ENCODE assay signal across 14 cellular contexts in genomic region chr1:24702511-24703293, GRCh38. TPM values are rescaled to one million over a fixed set of nuclear protein-coding genes. Genes with fewer than 3 reads are reported as not detected.
DNase-seq lines count a peak whose midpoint lies in the region; ATAC-seq, FAIRE-seq and TF ChIP-seq lines count a peak whose summit lies in the region.
"Had no signal": no experiment of that assay in that cellular context is flagged by ENCODE, and none has a peak within 500 bp of the region (broad histone marks: within the 10 kb centered on the region; RNA-seq: fewer than 3 reads in every experiment).

No MANE protein-coding gene starts in this region.

- H3K27ac ChIP-seq in heart left ventricle (peak overlapping the region in 3 of 12 donors; percentile 5 to 22 (median 17)), thyroid gland (no peak overlapping the region)
- H3K27ac ChIP-seq: cardiac muscle cell, esophagus muscularis mucosa had no signal

- H3K27me3 ChIP-seq in heart left ventricle, result no peaks in the 10 kb centered on the region
- no peaks in the 10 kb centered on the region for H3K27me3 ChIP-seq in bronchial epithelial cell (ENCODE audit: control insufficient read depth, insufficient read depth, low read length)
- no peaks in the 10 kb centered on the region for H3K27me3 ChIP-seq in thyroid gland
- H3K27me3 ChIP-seq: cardiac muscle cell, esophagus muscularis mucosa had no signal

- DNase-seq in heart left ventricle, result peak in 4 of 5 donors; percentile 32 to 71 (median 54)
- no peak for DNase-seq in Right ventricle myocardium inferior (ENCODE audit: missing footprints)
- peak; percentile 88 to 96 for DNase-seq in NCI-H524 (lab: John Stamatoyannopoulos, UW)
- peak; percentile 64 for DNase-seq in bronchial epithelial cell (ENCODE audit: low read depth)
- DNase-seq in thyroid gland, result peak; percentile 16 to 23
- no peak for DNase-seq in activated CD4-positive, alpha-beta T cell treated with anti-CD3 and anti-CD28 coated beads for 4 hours
- no peak for DNase-seq in hippocampal formation (lab: John Stamatoyannopoulos, UW)
- DNase-seq in HUDEP-2 (lab: John Stamatoyannopoulos, UW; ENCODE audit: unreplicated experiment in 76 of 76), result no peak
- DNase-seq: activated T-cell treated with anti-CD3 and anti-CD28 coated beads, Interleukin-2, amount 50 U/mL, for 72 hours; kidney glomerular epithelial cell; stimulated activated naive B cell treated with anti-CD40 and anti-IgM and Interleukin-4, amounts not matched to agents 10 μg/mL and 1 μg/mL and 100 μg/mL, for 72 hours had no signal

- no peak for TF ChIP-seq CTCF in heart left ventricle (IDR thresholded peaks at IDR 0.05)
- no peak for TF ChIP-seq CTCF in bronchial epithelial cell (IDR thresholded peaks at IDR 0.05; ENCODE audit: insufficient read depth, low read length, severe bottlenecking)
- TF ChIP-seq CTCF in thyroid gland (IDR thresholded peaks at IDR 0.05), result no peak

- WGBS in heart left ventricle, 4 donors, result 67 to 83% (median 76%) methylated on average over 7 to 8 of the region's 8 CpGs
- WGBS in thyroid gland, 2 donors, result 57 to 63% methylated on average over 4 to 8 of the region's 8 CpGs

- intact Hi-C loops in heart left ventricle (cut with DNase I) (no loop called here), Right ventricle myocardium inferior (cut with DNase I) (no loop called here), thyroid gland (cut with DNase I) (no loop called here)

- peaks cover 0 to 41% (median 24%) of the 10 kb centered on the region in 12 donors for H3K4me1 ChIP-seq in heart left ventricle
- H3K4me1 ChIP-seq in thyroid gland, result peaks cover 7 to 11% of the 10 kb centered on the region in 2 donors

- no peaks in the 10 kb centered on the region for H3K9me3 ChIP-seq in heart left ventricle
- no peaks in the 10 kb centered on the region for H3K9me3 ChIP-seq in thyroid gland
- H3K9me3 ChIP-seq: esophagus muscularis mucosa had no signal

- TF ChIP-seq POLR2A in heart left ventricle (IDR thresholded peaks at IDR 0.05), result no peak
- no peak for TF ChIP-seq POLR2A in thyroid gland (IDR thresholded peaks at IDR 0.05)

- ATAC-seq in heart left ventricle (peak in 1 of 4 donors; percentile 13), Right ventricle myocardium inferior (no peak)
- ATAC-seq: activated T-cell treated with anti-CD3 and anti-CD28 coated beads, Interleukin-2, amount 50 U/mL, for 72 hours; stimulated activated naive B cell treated with anti-CD40 and anti-IgM and Interleukin-4, amounts not matched to agents 10 μg/mL and 1 μg/mL and 100 μg/mL, for 72 hours had no signal

- H3K4me3 ChIP-seq in heart left ventricle (no peak overlapping the region), bronchial epithelial cell (ENCODE audit: low read depth, low read length) (no peak overlapping the region), thyroid gland (replicated peaks in 1 of 3) (no peak overlapping the region)
- H3K4me3 ChIP-seq: cardiac muscle cell, esophagus muscularis mucosa had no signal

- FAIRE-seq in bronchial epithelial cell (lab: Jason Lieb, UNC), result no peak
- FAIRE-seq: G401.6 had no signal

- H3K36me3 ChIP-seq in heart left ventricle (no peaks in the 10 kb centered on the region), bronchial epithelial cell (ENCODE audit: control insufficient read depth, insufficient read depth, low read length) (no peaks in the 10 kb centered on the region), thyroid gland (no peaks in the 10 kb centered on the region)
- H3K36me3 ChIP-seq: cardiac muscle cell, esophagus muscularis mucosa had no signal

RNA-seq across cellular contexts. Expression of gene CLIC4, which starts 42.5 kb away (rescaled TPM):
- 100 to 1,000 TPM; 280 to 917 (median 387) TPM for total RNA-seq in heart left ventricle
- polyA plus RNA-seq in heart left ventricle, result 100 to 1,000 TPM; 111 to 726 TPM
- total RNA-seq in Right ventricle myocardium inferior, result 406 TPM
- total RNA-seq in bronchial epithelial cell, result 120 and 141 TPM in 2 replicates
- 100 to 1,000 TPM in 2 of 4 donors, 10 to 100 TPM in 2; 53.0 to 151 (median 95.3) TPM for total RNA-seq in thyroid gland

RNA-seq across cellular contexts. Expression of gene SRRM1, which starts 59.6 kb away (rescaled TPM):
- 10 to 100 TPM; 39.3 to 97.0 (median 62.2) TPM for total RNA-seq in heart left ventricle
- polyA plus RNA-seq in heart left ventricle, result 10 to 100 TPM; 30.3 to 39.5 TPM
- 58.8 TPM for total RNA-seq in Right ventricle myocardium inferior
- total RNA-seq in bronchial epithelial cell, result 18.4 and 20.6 TPM in 2 replicates
- total RNA-seq in thyroid gland, result 100 to 1,000 TPM in 3 of 4 donors, 10 to 100 TPM in 1; 89.6 to 137 (median 120) TPM

Comparison
In these comparisons a context has a peak if more than half of its experiments do, and no peak if none do; other contexts are left out.
1. DNase-seq: peak in heart left ventricle (4 of 5), NCI-H524 (2 of 2), bronchial epithelial cell (single experiment) and thyroid gland (2 of 2); none in Right ventricle myocardium inferior (single experiment), activated CD4-positive, alpha-beta T cell treated with anti-CD3 and anti-CD28 coated beads for 4 hours (0 of 2), hippocampal formation (0 of 2) and HUDEP-2 (0 of 76).